In the genomic region with DNA sequence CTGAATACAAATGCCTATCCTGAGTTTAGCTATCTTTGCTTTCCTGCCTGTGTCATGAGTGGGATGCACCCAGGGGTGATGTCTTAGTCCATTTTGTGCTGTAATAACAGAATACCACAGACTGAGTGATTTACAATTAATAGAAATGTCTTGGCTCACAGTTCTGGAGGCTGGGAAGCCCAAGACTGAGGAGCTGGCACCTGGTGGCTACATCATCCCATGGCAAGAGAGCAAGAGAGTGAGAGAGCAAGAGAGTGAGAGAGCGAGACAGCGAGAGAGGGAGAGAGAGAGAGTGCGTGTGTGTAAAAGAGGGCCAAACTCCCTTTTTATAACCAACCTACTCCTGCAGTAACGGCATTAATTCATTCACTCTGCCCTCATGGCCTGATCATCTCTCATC, we compare ENCODE assay signal across 11 cellular contexts.
A peak's percentile ranks its signal among the peaks of the same experiment; 100 is the strongest.
DNase-seq lines count a peak whose midpoint lies in the region; ATAC-seq and TF ChIP-seq lines count a peak whose summit lies in the region.
"Had no signal": no experiment of that assay in that cellular context is flagged by ENCODE, and none has a peak within 500 bp of the region (broad histone marks: within the 10 kb centered on the region; RNA-seq: fewer than 3 reads in every experiment).

No MANE protein-coding gene starts in this region.

- H3K27me3 ChIP-seq in BLaER1 treated with 17β-estradiol and CSF1 and Interleukin-3, amounts not matched to agents 10 nM and 100 nM = no peaks in the 10 kb centered on the region
- no peaks in the 10 kb centered on the region for H3K27me3 ChIP-seq in ovary
- H3K27me3 ChIP-seq: testis had no signal

- H3K27me3 Mint-ChIP-seq in HFFc6 (ENCODE audit: insufficient read depth) (peaks cover 4% of the 10 kb centered on the region), naive B cell (no peaks in the 10 kb centered on the region)

- TF ChIP-seq POLR2A in ovary (IDR thresholded peaks at IDR 0.05) = no peak

- H3K36me3 Mint-ChIP-seq in HFFc6 (ENCODE audit: low read depth) (peaks cover 7% of the 10 kb centered on the region), naive B cell (peaks cover 0 to 8% of the 10 kb centered on the region in 2 donors)
- H3K36me3 Mint-ChIP-seq in activated naive CD4-positive, alpha-beta T cell treated with anti-CD3 and anti-CD28 coated beads, Interleukin-2, amount 50 U/mL, for 72 hours = peaks cover 6 to 11% of the 10 kb centered on the region in 2 donors

- peak overlapping the region; percentile 100 for H3K27ac Mint-ChIP-seq in HFFc6
- H3K27ac Mint-ChIP-seq in activated naive CD4-positive, alpha-beta T cell treated with anti-CD3 and anti-CD28 coated beads, Interleukin-2, amount 50 U/mL, for 72 hours = peak overlapping the region; percentile 22 to 92
- peak overlapping the region; percentile 88 to 97 (median 94) for H3K27ac Mint-ChIP-seq in naive B cell

- DNase-seq in HFFc6 (no peak), naive B cell (no peak), CD1c-positive myeloid dendritic cell (ENCODE audit: extremely low spot score) (no peak), ovary (no peak), Right ventricle myocardium superior (no peak)
- no peak for DNase-seq in activated naive CD4-positive, alpha-beta T cell treated with anti-CD3 and anti-CD28 coated beads, Interleukin-2, amount 50 U/mL, for 72 hours (ENCODE audit: low spot score in 2 of 2)
- DNase-seq: Karpas-422 had no signal

- H3K4me3 Mint-ChIP-seq in HFFc6 (peak overlapping the region; percentile 80), naive B cell (peak overlapping the region in 6 of 8 donors; percentile 17 to 90 (median 62))
- H3K4me3 Mint-ChIP-seq: nephron had no signal

- no peak for ATAC-seq in activated naive CD4-positive, alpha-beta T cell treated with anti-CD3 and anti-CD28 coated beads, Interleukin-2, amount 50 U/mL, for 72 hours
- ATAC-seq in naive B cell (ENCODE audit: low read depth in 2 of 2) (no peak), Right ventricle myocardium superior (ENCODE audit: poor library complexity) (no peak), HG03342 (IDR thresholded peaks at IDR 0.05; ENCODE audit: unreplicated experiment) (no peak)

- no peaks in the 10 kb centered on the region for H4K20me1 ChIP-seq in BLaER1 treated with 17β-estradiol and CSF1 and Interleukin-3, amounts not matched to agents 10 nM and 100 nM

- H3K27ac ChIP-seq in BLaER1 treated with 17β-estradiol and CSF1 and Interleukin-3, amounts not matched to agents 10 nM and 100 nM = peak overlapping the region in 10 of 11 experiments; percentile 75 to 99 (median 90); a peak in 19 of 22 replicates
- H3K27ac ChIP-seq in ovary = no peak overlapping the region
- H3K27ac ChIP-seq: testis had no signal

- peaks cover 19 to 55% (median 25%) of the 10 kb centered on the region in 10 experiments for H3K4me1 ChIP-seq in BLaER1 treated with 17β-estradiol and CSF1 and Interleukin-3, amounts not matched to agents 10 nM and 100 nM
- no peaks in the 10 kb centered on the region for H3K4me1 ChIP-seq in ovary (ENCODE audit: insufficient read depth)
- H3K4me1 ChIP-seq: testis had no signal

- H3K9me3 ChIP-seq in BLaER1 treated with 17β-estradiol and CSF1 and Interleukin-3, amounts not matched to agents 10 nM and 100 nM (replicated peaks in 1 of 11) = no peaks in the 10 kb centered on the region
- H3K9me3 ChIP-seq in ovary = no peaks in the 10 kb centered on the region
- H3K9me3 ChIP-seq: testis had no signal

- H3K9me3 Mint-ChIP-seq in HFFc6 (no peaks in the 10 kb centered on the region), naive B cell (peaks cover 0 to 5% (median 0%) of the 10 kb centered on the region in 7 donors)
- H3K9me3 Mint-ChIP-seq in activated naive CD4-positive, alpha-beta T cell treated with anti-CD3 and anti-CD28 coated beads, Interleukin-2, amount 50 U/mL, for 72 hours = peaks cover 0 to 5% of the 10 kb centered on the region in 2 donors
- H3K9me3 Mint-ChIP-seq: nephron had no signal

- intact Hi-C loops in ovary (cut with DNase I) = no loop called here
- intact Hi-C loops in Right ventricle myocardium superior (cut with DNase I) = no loop called here

- peak overlapping the region in 3 of 10 experiments; percentile 34 to 50 (median 35); a peak in 4 of 20 replicates for H3K4me3 ChIP-seq in BLaER1 treated with 17β-estradiol and CSF1 and Interleukin-3, amounts not matched to agents 10 nM and 100 nM
- no peak overlapping the region for H3K4me3 ChIP-seq in ovary
- H3K4me3 ChIP-seq: testis had no signal

- peaks cover 77% of the 10 kb centered on the region for H3K4me1 Mint-ChIP-seq in HFFc6 (ENCODE audit: low read depth)
- peaks cover 27 to 33% (median 29%) of the 10 kb centered on the region in 3 donors for H3K4me1 Mint-ChIP-seq in naive B cell

- H3K36me3 ChIP-seq in BLaER1 treated with 17β-estradiol and CSF1 and Interleukin-3, amounts not matched to agents 10 nM and 100 nM = no peaks in the 10 kb centered on the region
- H3K36me3 ChIP-seq in ovary = no peaks in the 10 kb centered on the region

- WGBS in ovary, 3 donors = 92 to 94% (median 94%) methylated on average over 4 of the region's 4 CpGs

- TF ChIP-seq EP300 in ovary (IDR thresholded peaks at IDR 0.05) = no peak

- TF ChIP-seq CTCF in HFFc6 (IDR thresholded peaks at IDR 0.05) (no peak), ovary (IDR thresholded peaks at IDR 0.05) (no peak)

- peak overlapping the region in 10 of 11 experiments; percentile 21 to 89 (median 71); a peak in 14 of 22 replicates for H3K9ac ChIP-seq in BLaER1 treated with 17β-estradiol and CSF1 and Interleukin-3, amounts not matched to agents 10 nM and 100 nM

- H3K4me2 ChIP-seq in BLaER1 treated with 17β-estradiol and CSF1 and Interleukin-3, amounts not matched to agents 10 nM and 100 nM = peak overlapping the region; percentile 42 to 94 (median 82)

Comparison
In these comparisons a context has a peak if more than half of its experiments do, and no peak if none do; other contexts are left out.
1. H3K27ac ChIP-seq: peak in BLaER1 treated with 17β-estradiol and CSF1 and Interleukin-3, amounts not matched to agents 10 nM and 100 nM (10 of 11); none in ovary (0 of 2).
2. Peak in every context shown above with its lines, with median percentiles within 50 percentile points of each other: H3K27ac Mint-ChIP-seq.